ENCODE assay signal across 19 cellular contexts in genomic region chr18:36761186-36761698, GRCh38.
"Had no signal": no experiment of that assay in that cellular context is flagged by ENCODE, and none has a peak within 500 bp of the region (broad histone marks: within the 10 kb centered on the region; RNA-seq: fewer than 3 reads in every experiment).

No MANE protein-coding gene starts in this region.

- H3K27ac Mint-ChIP-seq: activated CD8-positive, alpha-beta memory T cell treated with anti-CD3 and anti-CD28 coated beads, Interleukin-2, amount 10 ng/mL, durations not matched to agents 7 days and 5 days; activated naive CD8-positive, alpha-beta T cell treated with anti-CD3 and anti-CD28 coated beads for 36 hours; memory B cell; nephron; stimulated activated naive CD8-positive, alpha-beta T cell treated with anti-CD3 and anti-CD28 coated beads, Interleukin-15, amount 100 ng/mL, for 72 hours; T-helper 17 cell had no signal

- H3K9me3 ChIP-seq: esophagus squamous epithelium, heart right ventricle, left ventricle myocardium inferior, testis had no signal

- H3K9me3 Mint-ChIP-seq: activated naive CD8-positive, alpha-beta T cell treated with anti-CD3 and anti-CD28 coated beads for 36 hours; activated T-cell treated with anti-CD3 and anti-CD28 coated beads, Interleukin-2, amount 50 U/mL, for 4 hours; memory B cell; nephron had no signal

- H3K27me3 ChIP-seq: esophagus squamous epithelium, heart right ventricle, testis had no signal

- H3K4me1 Mint-ChIP-seq: activated naive CD8-positive, alpha-beta T cell treated with anti-CD3 and anti-CD28 coated beads for 36 hours; memory B cell; stimulated activated naive CD8-positive, alpha-beta T cell treated with anti-CD3 and anti-CD28 coated beads, Interleukin-15, amount 100 ng/mL, for 72 hours; T-helper 17 cell had no signal

- DNase-seq: activated CD4-positive, alpha-beta T cell treated with anti-CD3 and anti-CD28 coated beads, Interleukin-2, amount 50 U/mL, for 4 hours; activated CD8-positive, alpha-beta memory T cell treated with anti-CD3 and anti-CD28 coated beads, Interleukin-2, amount 10 ng/mL, durations not matched to agents 7 days and 5 days; activated gamma-delta T cell treated with Interleukin-2 at 50 U/mL for 16 hours; activated naive CD8-positive, alpha-beta T cell treated with anti-CD3 and anti-CD28 coated beads for 36 hours; activated T-cell treated with anti-CD3 and anti-CD28 coated beads, Interleukin-2, amount 50 U/mL, for 4 hours; aorta; esophagus squamous epithelium; foreskin melanocyte; heart right ventricle; kidney; left ventricle myocardium inferior; stimulated activated CD4-positive, alpha-beta T cell treated with anti-CD3 and anti-CD28 coated beads, Interleukin-15, amount 100 ng/mL, for 24 hours; stimulated activated CD4-positive, alpha-beta T cell treated with anti-CD3 and anti-CD28 coated beads, Interleukin-4, amount 100 ng/mL, for 24 hours; stimulated activated naive CD8-positive, alpha-beta T cell treated with anti-CD3 and anti-CD28 coated beads, Interleukin-15, amount 100 ng/mL, for 72 hours; T-helper 17 cell; testis had no signal

- ATAC-seq: activated CD4-positive, CD25-positive, alpha-beta regulatory T cell treated with anti-CD3 and anti-CD28 coated beads, Interleukin-2, amount 50 U/mL, for 24 hours; activated CD8-positive, alpha-beta memory T cell treated with anti-CD3 and anti-CD28 coated beads, Interleukin-2, amount 10 ng/mL, durations not matched to agents 7 days and 5 days; activated T-cell treated with anti-CD3 and anti-CD28 coated beads, Interleukin-2, amount 50 U/mL, for 4 hours; stimulated activated naive CD8-positive, alpha-beta T cell treated with anti-CD3 and anti-CD28 coated beads, Interleukin-15, amount 100 ng/mL, for 72 hours; T-helper 17 cell had no signal

- H3K36me3 Mint-ChIP-seq: activated CD8-positive, alpha-beta memory T cell treated with anti-CD3 and anti-CD28 coated beads, Interleukin-2, amount 10 ng/mL, durations not matched to agents 7 days and 5 days; activated naive CD8-positive, alpha-beta T cell treated with anti-CD3 and anti-CD28 coated beads for 36 hours; memory B cell had no signal

- H3K4me3 Mint-ChIP-seq: activated CD8-positive, alpha-beta memory T cell treated with anti-CD3 and anti-CD28 coated beads, Interleukin-2, amount 10 ng/mL, durations not matched to agents 7 days and 5 days; activated naive CD8-positive, alpha-beta T cell treated with anti-CD3 and anti-CD28 coated beads for 36 hours; activated T-cell treated with anti-CD3 and anti-CD28 coated beads, Interleukin-2, amount 50 U/mL, for 4 hours; memory B cell; nephron; stimulated activated naive CD8-positive, alpha-beta T cell treated with anti-CD3 and anti-CD28 coated beads, Interleukin-15, amount 100 ng/mL, for 72 hours; T-helper 17 cell had no signal

- H3K27ac ChIP-seq: esophagus squamous epithelium, heart right ventricle, left ventricle myocardium inferior, testis had no signal

- H3K4me1 ChIP-seq: testis had no signal

- H3K4me3 ChIP-seq: esophagus squamous epithelium, heart right ventricle, left ventricle myocardium inferior had no signal
